1 cellular context compared by ENCODE assay signal in genomic region chr2:174338626-174339570, GRCh38.
TF ChIP-seq lines count a peak whose summit lies in the region.

No MANE protein-coding gene starts in this region.

TF ChIP-seq in H1, 55 proteins besides CTCF, POLR2A, EP300 and RAD21:
- TF ChIP-seq KDM1A (IDR thresholded peaks at IDR 0.05; ENCODE audit: borderline replicate concordance, low read length) (no peak), CBX8 (IDR thresholded peaks at IDR 0.05; ENCODE audit: borderline replicate concordance, low read depth, low read length) (no peak), CHD1 (IDR thresholded peaks at IDR 0.05; ENCODE audit: low read depth, low read length) (no peak), TBP (IDR thresholded peaks at IDR 0.05; ENCODE audit: low read depth, low read length) (no peak), SUZ12 (IDR thresholded peaks at IDR 0.05; ENCODE audit: low read length) (no peak; the same call in 1 of the 2 replicates), JUN (IDR thresholded peaks at IDR 0.05; ENCODE audit: low read depth, low read length) (no peak), RNF2 (IDR thresholded peaks at IDR 0.05; ENCODE audit: borderline replicate concordance, low read depth, low read length, missing control alignments, poor library complexity, severe bottlenecking) (no peak), MAX (IDR thresholded peaks at IDR 0.05) (no peak), MAFK (IDR thresholded peaks at IDR 0.05; ENCODE audit: low read depth, low read length) (no peak), TAF7 (optimal IDR thresholded peaks at IDR 0.05; ENCODE audit: borderline replicate concordance, low read depth, low read length) (no peak), TCF12 (IDR thresholded peaks at IDR 0.05; ENCODE audit: low read depth, low read length) (0 out of 2 replicates have a peak, but pooled peaks have one; percentile 8), SP1 (IDR thresholded peaks at IDR 0.05; ENCODE audit: low read depth, low read length) (0 out of 2 replicates have a peak, but pooled peaks have one; percentile 14), ASH2L (IDR thresholded peaks at IDR 0.05; ENCODE audit: low read length) (no peak), CREB1 (IDR thresholded peaks at IDR 0.05) (no peak), HDAC2 (IDR thresholded peaks at IDR 0.05; ENCODE audit: borderline replicate concordance in 1 of 2, low read depth in 2 of 2, low read length in 2 of 2) (peak in 1 of 2 experiments; percentile 33; a peak in 1 of 4 replicates), RXRA (IDR thresholded peaks at IDR 0.05; ENCODE audit: insufficient read depth, low read depth, low read length) (no peak), NANOG (IDR thresholded peaks at IDR 0.05; ENCODE audit: insufficient read depth, low read depth, low read length, poor library complexity, severe bottlenecking) (peak; percentile 33), FOSL1 (IDR thresholded peaks at IDR 0.05; ENCODE audit: insufficient read depth, low read depth, low read length) (no peak), NRF1 (IDR thresholded peaks at IDR 0.05; ENCODE audit: low read depth, low read length) (no peak), CEBPB (IDR thresholded peaks at IDR 0.05; ENCODE audit: low read depth, low read length) (no peak), ATF2 (IDR thresholded peaks at IDR 0.05; ENCODE audit: low read length) (no peak), KDM4A (IDR thresholded peaks at IDR 0.05; ENCODE audit: low read depth, low read length, severe bottlenecking) (no peak)
TF ChIP-seq in H1: peak in this region for 4.
